ENCODE assay signal across 20 cellular contexts in genomic region chr1:220483700-220484099, GRCh38. TPM values are rescaled to one million over a fixed set of nuclear protein-coding genes. Genes with fewer than 3 reads are reported as not detected.
DNase-seq lines count a peak whose midpoint lies in the region; ATAC-seq and TF ChIP-seq lines count a peak whose summit lies in the region.
"Had no signal": no experiment of that assay in that cellular context is flagged by ENCODE, and none has a peak within 500 bp of the region (broad histone marks: within the 10 kb centered on the region; RNA-seq: fewer than 3 reads in every experiment).

No MANE protein-coding gene starts in this region.

- TF ChIP-seq CTCF in HFF-Myc (IDR thresholded peaks at IDR 0.05; ENCODE audit: low read depth, low read length, missing control alignments) (no peak), fibroblast of pulmonary artery (IDR thresholded peaks at IDR 0.05; ENCODE audit: low read length, missing control alignments) (no peak), lower lobe of right lung (IDR thresholded peaks at IDR 0.05) (no peak), tibial artery (IDR thresholded peaks at IDR 0.05) (no peak)

- H3K9me3 ChIP-seq in lower lobe of right lung (no peaks in the 10 kb centered on the region), tibial artery (no peaks in the 10 kb centered on the region)
- H3K9me3 ChIP-seq: SJCRH30, testis had no signal

- H3K27me3 ChIP-seq in lower lobe of right lung (ENCODE audit: low read depth), result no peaks in the 10 kb centered on the region
- H3K27me3 ChIP-seq in tibial artery, result no peaks in the 10 kb centered on the region
- H3K27me3 ChIP-seq: SJCRH30, testis had no signal

- H3K4me1 ChIP-seq in lower lobe of right lung (no peaks in the 10 kb centered on the region), tibial artery (peaks cover 0 to 36% (median 9%) of the 10 kb centered on the region in 4 donors)
- H3K4me1 ChIP-seq: SJCRH30, testis had no signal

- H3K4me3 ChIP-seq in HFF-Myc (replicated peaks; ENCODE audit: low read depth, low read length) (no peak overlapping the region), fibroblast of pulmonary artery (replicated peaks; ENCODE audit: low read depth, low read length) (no peak overlapping the region), lower lobe of right lung (no peak overlapping the region), tibial artery (no peak overlapping the region)
- H3K4me3 ChIP-seq: SJCRH30, testis had no signal

- H3K36me3 ChIP-seq in lower lobe of right lung (no peaks in the 10 kb centered on the region), tibial artery (no peaks in the 10 kb centered on the region)
- H3K36me3 ChIP-seq: SJCRH30, WERI-Rb-1 had no signal

- intact Hi-C loops in lower lobe of right lung (cut with DNase I), result no loop called here
- intact Hi-C loops in tibial artery (cut with DNase I; ENCODE audit: low total_unique reads), result no loop called here

- peak overlapping the region; percentile 54 for H3K27ac ChIP-seq in lower lobe of right lung
- peak overlapping the region; percentile 37 to 60 for H3K27ac ChIP-seq in tibial artery
- H3K27ac ChIP-seq: HL-60, SJCRH30, testis, WERI-Rb-1 had no signal

- peak in 1 of 2 donors; percentile 64 for ATAC-seq in lower lobe of right lung
- no peak for ATAC-seq in HG02973 (IDR thresholded peaks at IDR 0.05; ENCODE audit: unreplicated experiment)
- no peak for ATAC-seq in GM18909 (IDR thresholded peaks at IDR 0.05; ENCODE audit: poor library complexity, unreplicated experiment)

- peak; percentile 21 for DNase-seq in HFF-Myc (ENCODE audit: extremely low read depth, low read depth)
- peak; percentile 17 for DNase-seq in fibroblast of pulmonary artery (ENCODE audit: low read depth)
- DNase-seq in lower lobe of right lung, result no peak
- peak in 1 of 2 donors; percentile 38 for DNase-seq in tibial artery
- DNase-seq in NCI-H510A treated with DMSO at 0.1 percent for 48 hours (lab: John Stamatoyannopoulos, UW), result no peak
- DNase-seq: activated gamma-delta T cell; amniotic stem cell; cerebellar nuclear complex; effector CD8-positive, alpha-beta T cell; H7; NCI-H2107; NCI-H526 treated with DMSO at 0.1 percent for 48 hours; SJCRH30; T-helper 2 cell; testis; WERI-Rb-1 had no signal

RNA-seq across cellular contexts. Expression of gene MARK1, which starts 44.2 kb away (rescaled TPM):
- total RNA-seq in lower lobe of right lung, result 2.4 TPM
- total RNA-seq: OCI-LY7 had no signal

Comparison
In these comparisons a context has a peak if more than half of its experiments do, and no peak if none do; other contexts are left out.
1. DNase-seq: peak in HFF-Myc (single experiment) and fibroblast of pulmonary artery (single experiment); none in lower lobe of right lung (single experiment) and NCI-H510A treated with DMSO at 0.1 percent for 48 hours (single experiment).